In the genomic region with DNA sequence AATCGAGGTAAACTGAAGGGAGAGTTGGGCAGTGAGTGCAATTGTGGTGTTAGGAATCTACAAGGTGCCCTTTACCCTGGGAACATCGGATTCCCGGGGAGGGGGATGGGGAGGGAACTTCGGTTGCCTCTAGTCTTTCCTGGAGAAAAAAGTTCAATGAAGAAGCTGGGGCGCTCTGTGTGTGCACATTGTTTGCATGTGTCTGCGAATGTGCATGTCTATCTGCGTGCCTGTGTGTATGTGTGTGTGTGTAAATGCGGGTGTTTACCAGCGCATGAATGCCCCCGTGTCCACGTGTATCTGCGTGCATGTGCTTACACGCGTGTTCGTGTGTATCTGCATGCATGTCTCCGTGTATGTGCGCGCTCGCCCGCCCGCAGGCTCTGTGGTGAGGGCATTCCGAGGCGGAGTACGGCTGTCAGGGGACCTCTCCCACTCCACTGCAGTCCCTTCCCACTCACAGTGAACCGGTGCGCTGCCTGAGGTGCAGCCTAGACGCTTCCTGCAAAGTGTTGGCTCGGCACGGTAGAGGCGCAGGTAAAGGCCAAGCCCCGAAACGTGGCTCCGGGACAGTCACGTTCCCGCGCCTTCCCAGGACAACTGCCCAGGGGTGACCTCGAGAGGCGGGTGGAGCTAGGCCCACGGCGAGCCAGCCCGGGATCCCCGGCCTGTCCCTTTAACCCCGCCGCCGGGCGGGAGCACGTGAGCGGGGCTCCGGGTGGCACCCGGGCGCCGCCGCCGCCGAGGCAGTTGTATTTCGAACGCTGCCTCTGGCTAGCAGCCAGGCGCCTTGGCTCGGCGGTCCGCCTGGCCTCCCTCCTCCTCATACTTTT, we compare ENCODE assay signal across 1 cellular context.
TF ChIP-seq lines count a peak whose summit lies in the region.

No MANE protein-coding gene starts in this region.

TF ChIP-seq in HepG2, 621 proteins besides CTCF, POLR2A, EP300 and RAD21 (continued from another document and continues in another):
- TF ChIP-seq TFAP4 (IDR thresholded peaks at IDR 0.05; ENCODE audit: borderline replicate concordance, low read depth) = peak; percentile 18; the same call in 1 of the 2 replicates
- peak; percentile 62; the same call in 1 of the 2 replicates for TF ChIP-seq NFE2L1 (CRISPR knock-in tag; IDR thresholded peaks at IDR 0.05; ENCODE audit: borderline replicate concordance)
- no peak for TF ChIP-seq PAX8 (CRISPR knock-in tag; IDR thresholded peaks at IDR 0.05; ENCODE audit: borderline replicate concordance)
- TF ChIP-seq ZBTB3 (CRISPR knock-in tag; IDR thresholded peaks at IDR 0.05; ENCODE audit: borderline replicate concordance, low read depth) = no peak
- 0 out of 2 replicates have a peak, but pooled peaks have one; percentile 50 for TF ChIP-seq ZFAT (CRISPR knock-in tag; conservative IDR thresholded peaks at IDR 0.05)
- TF ChIP-seq HMGA1 (CRISPR knock-in tag; conservative IDR thresholded peaks at IDR 0.05) = no peak
- TF ChIP-seq USF2 (IDR thresholded peaks at IDR 0.05; ENCODE audit: low read depth, low read length) = no peak
- no peak for TF ChIP-seq USF2 (CRISPR knock-in tag; IDR thresholded peaks at IDR 0.05; ENCODE audit: borderline replicate concordance)
- TF ChIP-seq IKZF5 (CRISPR knock-in tag; IDR thresholded peaks at IDR 0.05) = peak; percentile 14; the same call in 1 of the 2 replicates
- TF ChIP-seq ZNF501 (CRISPR knock-in tag; IDR thresholded peaks at IDR 0.05) = peak; percentile 62; the same call in 1 of the 2 replicates
- TF ChIP-seq ZNF772 (CRISPR knock-in tag; IDR thresholded peaks at IDR 0.05) = 0 out of 2 replicates have a peak, but pooled peaks have one; percentile 37
- peak; percentile 90 for TF ChIP-seq ZNF225 (CRISPR knock-in tag; IDR thresholded peaks at IDR 0.05)
- TF ChIP-seq HNRNPLL (IDR thresholded peaks at IDR 0.05; ENCODE audit: low read depth, low read length, poor library complexity, severe bottlenecking) = peak; percentile 46
- no peak for TF ChIP-seq MIXL1 (CRISPR knock-in tag; IDR thresholded peaks at IDR 0.05)
- no peak for TF ChIP-seq FOXA1 (IDR thresholded peaks at IDR 0.05)
- peak; percentile 48 for TF ChIP-seq FOXA1 (CRISPR knock-in tag; IDR thresholded peaks at IDR 0.05)
- TF ChIP-seq TBX2 (CRISPR knock-in tag; IDR thresholded peaks at IDR 0.05; ENCODE audit: borderline replicate concordance) = peak; percentile 69
- TF ChIP-seq NFE2 (CRISPR knock-in tag; IDR thresholded peaks at IDR 0.05) = no peak
- peak; percentile 32 for TF ChIP-seq ZNF407 (CRISPR knock-in tag; IDR thresholded peaks at IDR 0.05; ENCODE audit: not compliant biosample characterization)
- TF ChIP-seq NR2F2 (IDR thresholded peaks at IDR 0.05; ENCODE audit: borderline replicate concordance, low read depth) = no peak
- TF ChIP-seq ZNF282 (IDR thresholded peaks at IDR 0.05; ENCODE audit: partially characterized antibody) = no peak
- no peak for TF ChIP-seq RORA (CRISPR knock-in tag; IDR thresholded peaks at IDR 0.05)
- TF ChIP-seq CREB1 (IDR thresholded peaks at IDR 0.05) = no peak
- TF ChIP-seq CREB1 (CRISPR knock-in tag; IDR thresholded peaks at IDR 0.05) = no peak
- TF ChIP-seq ZNF276 (CRISPR knock-in tag; IDR thresholded peaks at IDR 0.05; ENCODE audit: low read depth) = no peak
- TF ChIP-seq SMAD9 (CRISPR knock-in tag; IDR thresholded peaks at IDR 0.05) = no peak
- TF ChIP-seq HOMEZ (CRISPR knock-in tag; IDR thresholded peaks at IDR 0.05; ENCODE audit: low read depth) = peak; percentile 68; the same call in 1 of the 2 replicates
- peak; percentile 95 for TF ChIP-seq NFKB2 (CRISPR knock-in tag; IDR thresholded peaks at IDR 0.05; ENCODE audit: borderline replicate concordance)
- 0 out of 2 replicates have a peak, but pooled peaks have one; percentile 22 for TF ChIP-seq KDM4B (CRISPR knock-in tag; IDR thresholded peaks at IDR 0.05)
- TF ChIP-seq ETV5 (CRISPR knock-in tag; IDR thresholded peaks at IDR 0.05; ENCODE audit: borderline replicate concordance) = no peak; the same call in 1 of the 2 replicates
- no peak for TF ChIP-seq RCOR2 (CRISPR knock-in tag; IDR thresholded peaks at IDR 0.05)
- TF ChIP-seq PRMT3 (CRISPR knock-in tag; IDR thresholded peaks at IDR 0.05; ENCODE audit: borderline replicate concordance, low read depth) = no peak
- TF ChIP-seq PITX1 (CRISPR knock-in tag; IDR thresholded peaks at IDR 0.05) = 0 out of 2 replicates have a peak, but pooled peaks have one; percentile 28
- no peak for TF ChIP-seq PRDM4 (CRISPR knock-in tag; IDR thresholded peaks at IDR 0.05; ENCODE audit: borderline replicate concordance)
- TF ChIP-seq ATF7-NPFF (CRISPR knock-in tag; IDR thresholded peaks at IDR 0.05; ENCODE audit: low read depth) = peak; percentile 63
- peak; percentile 27; the same call in 1 of the 2 replicates for TF ChIP-seq HOXA9 (CRISPR knock-in tag; IDR thresholded peaks at IDR 0.05; ENCODE audit: borderline replicate concordance)
- TF ChIP-seq ZFY (CRISPR knock-in tag; IDR thresholded peaks at IDR 0.05) = peak; percentile 91
- TF ChIP-seq ARNTL (CRISPR knock-in tag; IDR thresholded peaks at IDR 0.05) = 0 out of 2 replicates have a peak, but pooled peaks have one; percentile 43
- no peak for TF ChIP-seq SRSF4 (IDR thresholded peaks at IDR 0.05; ENCODE audit: low read depth, low read length, poor library complexity, severe bottlenecking)
- peak; percentile 66; the same call in 1 of the 2 replicates for TF ChIP-seq FOXM1 (CRISPR knock-in tag; IDR thresholded peaks at IDR 0.05)
- peak; percentile 68 for TF ChIP-seq SRY (CRISPR knock-in tag; IDR thresholded peaks at IDR 0.05)
- 0 out of 2 replicates have a peak, but pooled peaks have one; percentile 60 for TF ChIP-seq SATB2 (CRISPR knock-in tag; IDR thresholded peaks at IDR 0.05)
